1 cellular context compared by ENCODE assay signal in the genomic region with DNA sequence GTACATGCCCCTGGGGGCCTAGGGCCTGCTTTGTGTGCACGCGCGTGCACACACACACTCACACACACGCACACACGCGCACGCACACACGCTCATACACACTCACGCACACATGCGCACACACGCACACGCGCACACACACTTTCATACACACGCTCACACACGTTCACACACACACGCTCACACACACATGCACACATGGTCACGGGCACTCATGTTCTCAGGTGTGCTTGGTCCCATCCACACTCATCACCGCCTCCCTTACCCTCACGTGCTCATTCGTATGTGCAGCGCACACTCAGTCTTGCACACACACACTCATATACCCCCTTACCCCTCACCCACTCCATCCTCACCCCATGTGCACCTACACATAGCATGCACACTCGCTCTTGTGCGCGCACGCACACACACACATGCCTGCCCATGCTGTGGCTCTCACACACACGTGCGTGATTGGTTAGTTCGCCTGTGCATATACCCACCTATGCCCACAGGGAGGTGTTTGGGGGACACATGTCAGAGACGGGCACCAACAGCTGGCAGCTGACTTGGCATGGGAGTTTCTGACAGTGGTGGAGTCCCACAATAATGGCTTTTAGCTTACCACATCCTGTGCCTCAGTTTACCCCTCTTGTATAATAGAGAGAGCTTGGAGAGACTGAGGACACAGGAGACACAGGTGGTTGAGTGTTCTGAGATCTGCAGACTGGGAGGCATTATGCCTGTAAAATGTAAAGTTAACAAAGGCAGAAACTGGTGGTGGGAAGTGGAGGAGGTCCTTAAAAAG.
TF ChIP-seq lines count a peak whose summit lies in the region.

No MANE protein-coding gene starts in this region.

TF ChIP-seq in IMR-90, 13 proteins besides CTCF, POLR2A, EP300 and RAD21:
- no peak for TF ChIP-seq USF2 (IDR thresholded peaks at IDR 0.05; ENCODE audit: low read depth, low read length)
- no peak for TF ChIP-seq FOS (IDR thresholded peaks at IDR 0.05; ENCODE audit: low read depth, low read length)
- no peak for TF ChIP-seq RCOR1 (IDR thresholded peaks at IDR 0.05; ENCODE audit: insufficient replicate concordance, low read length)
